23 cellular contexts compared by ENCODE assay signal in genomic region chr9:6673326-6674025, GRCh38. TPM values are rescaled to one million over a fixed set of nuclear protein-coding genes. Genes with fewer than 3 reads are reported as not detected.
DNase-seq lines count a peak whose midpoint lies in the region; ATAC-seq, FAIRE-seq and TF ChIP-seq lines count a peak whose summit lies in the region.
"Had no signal": no experiment of that assay in that cellular context is flagged by ENCODE, and none has a peak within 500 bp of the region (broad histone marks: within the 10 kb centered on the region; RNA-seq: fewer than 3 reads in every experiment).

No MANE protein-coding gene starts in this region.

- H3K27me3 Mint-ChIP-seq in CD4-positive, alpha-beta T cell = no peaks in the 10 kb centered on the region
- H3K27me3 Mint-ChIP-seq: activated naive CD8-positive, alpha-beta T cell; activated T-cell treated with anti-CD3 and anti-CD28 coated beads, Interleukin-2, amount 50 U/mL, for 24 hours had no signal

- TF ChIP-seq CTCF in HepG2 (CRISPR knock-in tag; IDR thresholded peaks at IDR 0.05) (no peak), gastrocnemius medialis (IDR thresholded peaks at IDR 0.05 in 4 of 5, conservative IDR thresholded peaks at IDR 0.05 in 1 of 5) (no peak)
- no peak for TF ChIP-seq CTCF in CD4-positive, alpha-beta T cell (IDR thresholded peaks at IDR 0.05)

- H3K4me3 Mint-ChIP-seq in CD4-positive, alpha-beta T cell = no peak overlapping the region
- H3K4me3 Mint-ChIP-seq: activated naive CD8-positive, alpha-beta T cell; activated T-cell treated with anti-CD3 and anti-CD28 coated beads, Interleukin-2, amount 50 U/mL, for 24 hours had no signal

- WGBS in HepG2 (ENCODE audit: low lambda C conversion rate) = 81% methylated on average over 1 of the region's 1 CpG

- no peaks in the 10 kb centered on the region for H3K36me3 Mint-ChIP-seq in CD4-positive, alpha-beta T cell (ENCODE audit: low read depth)

- TSS peak; percentile 24 for BruUV-seq in HepG2 (replicated peaks; lab: Mats Ljungman, UMichigan)

- H3K4me1 ChIP-seq in HepG2 (ENCODE audit: insufficient read depth, low read length) = peaks cover 72% of the 10 kb centered on the region
- no peaks in the 10 kb centered on the region for H3K4me1 ChIP-seq in gastrocnemius medialis
- H3K4me1 ChIP-seq: left ventricle myocardium inferior had no signal

- H3K27me3 ChIP-seq in HepG2 (ENCODE audit: control insufficient read depth in 1 of 2, insufficient read depth in 2 of 2, low read length in 2 of 2) (no peaks in the 10 kb centered on the region), gastrocnemius medialis (no peaks in the 10 kb centered on the region)
- H3K27me3 ChIP-seq in CD4-positive, alpha-beta T cell (ENCODE audit: control insufficient read depth, insufficient read depth, low read length) = no peaks in the 10 kb centered on the region
- H3K27me3 ChIP-seq: brain microvascular endothelial cell had no signal

- H3K27ac ChIP-seq in HepG2 (ENCODE audit: extremely low read length, insufficient read depth, low read length) = peak overlapping the region; percentile 61
- no peak overlapping the region for H3K27ac ChIP-seq in gastrocnemius medialis
- no peak overlapping the region for H3K27ac ChIP-seq in CD4-positive, alpha-beta T cell (ENCODE audit: low read depth, low read length)
- H3K27ac ChIP-seq: brain microvascular endothelial cell, left ventricle myocardium inferior had no signal

- H3K9me3 ChIP-seq in HepG2 (ENCODE audit: low read length) (no peaks in the 10 kb centered on the region), gastrocnemius medialis (no peaks in the 10 kb centered on the region)
- no peaks in the 10 kb centered on the region for H3K9me3 ChIP-seq in CD4-positive, alpha-beta T cell (ENCODE audit: control insufficient read depth, low read length)
- H3K9me3 ChIP-seq: left ventricle myocardium inferior had no signal

- intact Hi-C loops in HepG2 (cut with micrococcal nuclease; ENCODE audit: unreplicated experiment) (no loop called here), gastrocnemius medialis (cut with DNase I; ENCODE audit: low total_unique reads) (no loop called here), head of caudate nucleus (cut with DNase I) (no loop called here)
- intact Hi-C loops in CD4-positive, alpha-beta T cell (cut with DNase I, micrococcal nuclease) = loop anchor here in 1 of 2 experiments (5.0 kb wide), 1 partner anchor 34 kb away; no protein-coding TSS in a partner anchor

- CTCF ChIA-PET in HepG2 (lab: Yijun Ruan, JAX; ENCODE audit: low intra/inter-chr PET ratio, low total read pairs) = no interaction called here
- CTCF ChIA-PET in CD4-positive, alpha-beta T cell (lab: Charles Lee) = no interaction called here

- in situ Hi-C loops in HepG2 (cut with HindIII; ENCODE audit: extremely low pct_ligation_motif_present, low pct_unique_long_range_greater_than_20kb) (no loop called here), gastrocnemius medialis (cut with MboI; ENCODE audit: low sequenced_read_pairs in 4 of 4) (loop anchor here in 2 of 4 donors (10.0 kb wide), 1 partner anchor 89 kb away; no protein-coding TSS in a partner anchor)

- H3K4me1 Mint-ChIP-seq in CD4-positive, alpha-beta T cell (ENCODE audit: low read depth) = no peaks in the 10 kb centered on the region

- TF ChIP-seq EP300 in HepG2 (IDR thresholded peaks at IDR 0.05; ENCODE audit: low read depth in 2 of 2, low read length in 2 of 2) (peak in 1 of 2 experiments; percentile 56; a peak in 2 of 4 replicates), HepG2 (CRISPR knock-in tag; IDR thresholded peaks at IDR 0.05; ENCODE audit: borderline replicate concordance) (no peak)

- no peak overlapping the region for H2AFZ ChIP-seq in HepG2 (ENCODE audit: low read length)

- no peak overlapping the region for H3K27ac Mint-ChIP-seq in CD4-positive, alpha-beta T cell
- H3K27ac Mint-ChIP-seq: activated naive CD8-positive, alpha-beta T cell; activated T-cell treated with anti-CD3 and anti-CD28 coated beads, Interleukin-2, amount 50 U/mL, for 24 hours had no signal

- H3K9ac ChIP-seq in HepG2 (ENCODE audit: insufficient read depth, low read depth, low read length) = 0 out of 2 replicates have a peak overlapping the region, but pooled peaks have one; percentile 29

- TF ChIP-seq POLR2A in HepG2 (IDR thresholded peaks at IDR 0.05; ENCODE audit: insufficient read depth in 1 of 2, low read depth in 2 of 2, low read length in 2 of 2) (no peak), gastrocnemius medialis (IDR thresholded peaks at IDR 0.05) (no peak)

- H3K4me3 ChIP-seq in HepG2 (replicated peaks in 1 of 3; ENCODE audit: insufficient read depth in 1 of 3, low read depth in 2 of 3, low read length in 3 of 3) (peak overlapping the region in 1 of 3 experiments; percentile 19; a peak in 1 of 6 replicates), gastrocnemius medialis (no peak overlapping the region)
- H3K4me3 ChIP-seq: left ventricle myocardium inferior had no signal

- H3K4me2 ChIP-seq in HepG2 (ENCODE audit: low read depth, low read length) = peak overlapping the region; percentile 55

- peak; percentile 63 for ATAC-seq in GM18498 (IDR thresholded peaks at IDR 0.05; ENCODE audit: unreplicated experiment)
- ATAC-seq in GM21390 (IDR thresholded peaks at IDR 0.05; ENCODE audit: unreplicated experiment) = peak; percentile 70
- peak; percentile 64 for ATAC-seq in HG03432 (IDR thresholded peaks at IDR 0.05; ENCODE audit: unreplicated experiment)
- ATAC-seq in HepG2 = peak; percentile 62
- ATAC-seq in gastrocnemius medialis = no peak
- no peak for ATAC-seq in CD4-positive, alpha-beta T cell (ENCODE audit: poor library complexity)

- H4K20me1 ChIP-seq in HepG2 (ENCODE audit: insufficient read depth, low read length) = no peaks in the 10 kb centered on the region

- POLR2A ChIA-PET in HepG2 (lab: Yijun Ruan, JAX) = interaction anchor here (0.6 to 1.7 kb wide), 9 partner anchors 8 to 106 kb away, joined by 3 to 8 read pairs (median 5); partner anchors contain the start of gene KDM4C
- POLR2A ChIA-PET in CD4-positive, alpha-beta T cell (lab: Charles Lee) = no interaction called here

- no peaks in the 10 kb centered on the region for H3K79me2 ChIP-seq in HepG2 (ENCODE audit: insufficient read depth, low read length)

- DNase-seq in HepG2 (ENCODE audit: low spot score) (peak; percentile 43), gastrocnemius medialis (no peak), head of caudate nucleus (no peak), NCI-H2171 treated with DMSO at 0.1 percent for 48 hours (lab: John Stamatoyannopoulos, UW) (no peak)
- DNase-seq in CD4-positive, alpha-beta T cell = no peak
- DNase-seq: activated CD4-positive, alpha-beta T cell treated with anti-CD3 and anti-CD28 coated beads, Interleukin-2, amount 50 U/mL, for 48 hours; activated T-cell treated with anti-CD3 and anti-CD28 coated beads, Interleukin-2, amount 50 U/mL, for 24 hours; brain microvascular endothelial cell; Calu3; cortex of kidney; foreskin fibroblast; GF-D8; left ventricle myocardium inferior; NCI-H1694; NCI-H524; OCI-M1; stimulated activated CD4-positive, alpha-beta T cell treated with anti-CD3 and anti-CD28 coated beads, Interleukin-4, amount 100 ng/mL, for 1 hour; stimulated activated CD8-positive, alpha-beta memory T cell treated with anti-CD3 and anti-CD28 coated beads, Interleukin-4, amount 100 ng/mL, for 48 hours had no signal

- peak; percentile 23 for FAIRE-seq in HepG2 (lab: Jason Lieb, UNC)
- FAIRE-seq: endothelial cell of umbilical vein had no signal

- H3K36me3 ChIP-seq in HepG2 (replicated peaks in 1 of 2; ENCODE audit: control insufficient read depth in 1 of 2, insufficient read depth in 2 of 2, low read length in 2 of 2) (0 out of 5 replicates have a peak, but pooled peaks cover 0 to 8% of the 10 kb centered on the region in 2 experiments), gastrocnemius medialis (no peaks in the 10 kb centered on the region)
- H3K36me3 ChIP-seq: brain microvascular endothelial cell, left ventricle myocardium inferior had no signal

- H3K9me3 Mint-ChIP-seq in CD4-positive, alpha-beta T cell = no peaks in the 10 kb centered on the region
- H3K9me3 Mint-ChIP-seq: activated T-cell treated with anti-CD3 and anti-CD28 coated beads, Interleukin-2, amount 50 U/mL, for 24 hours had no signal

- TF ChIP-seq RAD21 in HepG2 (CRISPR knock-in tag; IDR thresholded peaks at IDR 0.05) = no peak

TF ChIP-seq in HepG2, 621 proteins besides CTCF, POLR2A, EP300 and RAD21 (continues in another document):
- peak; percentile 50; the same call in 1 of the 2 replicates for TF ChIP-seq SAP130 (CRISPR knock-in tag; IDR thresholded peaks at IDR 0.05; ENCODE audit: low read depth)
- no peak for TF ChIP-seq MEIS2 (CRISPR knock-in tag; IDR thresholded peaks at IDR 0.05)
- no peak for TF ChIP-seq SOX13 (IDR thresholded peaks at IDR 0.05)
- peak in 1 of 2 experiments; percentile 72; a peak in 1 of 4 replicates for TF ChIP-seq SOX13 (CRISPR knock-in tag; conservative IDR thresholded peaks at IDR 0.05 in 1 of 2, IDR thresholded peaks at IDR 0.05 in 1 of 2)
- TF ChIP-seq KDM5B (CRISPR knock-in tag; IDR thresholded peaks at IDR 0.05; ENCODE audit: borderline replicate concordance) = no peak
- no peak for TF ChIP-seq ZNF337 (CRISPR knock-in tag; IDR thresholded peaks at IDR 0.05; ENCODE audit: borderline replicate concordance, low read depth)

RNA-seq across cellular contexts. Expression of gene GLDC, which starts 27.9 kb away (rescaled TPM):
- total RNA-seq in HepG2 (2016; rRNA removed; fragmentation: Illumina TruSeq; extraction: Trizol) (51.0 and 115 TPM in 2 replicates), gastrocnemius medialis (under 1 TPM; 0.31 to 1.00 (median 0.47) TPM)
- 10.0 and 16.1 TPM in 2 replicates for total RNA-seq in HepG2 (2016; cell fraction: cytosol; rRNA removed; fragmentation: Illumina TruSeq; extraction: Trizol; ENCODE audit: low read depth)
- 51.9 and 113 TPM in 2 replicates for total RNA-seq in HepG2 (2016; cell fraction: insoluble cytoplasmic fraction; rRNA removed; fragmentation: Illumina TruSeq; extraction: Trizol)
- total RNA-seq in HepG2 (2016; cell fraction: membrane; rRNA removed; fragmentation: Illumina TruSeq; extraction: Trizol) = 20.3 and 21.3 TPM in 2 replicates
- 88.2 and 101 TPM in 2 replicates for total RNA-seq in HepG2 (2016; cell fraction: nucleus; rRNA removed; fragmentation: Illumina TruSeq; extraction: Trizol)
- 46.9 and 59.3 TPM in 2 replicates for polyA plus RNA-seq in HepG2 (2011; rRNA removed)
- polyA plus RNA-seq in HepG2 (2011; cell fraction: cytosol; rRNA removed) = 35.5 and 38.1 TPM in 2 replicates
- 46.0 and 54.8 TPM in 2 replicates for polyA plus RNA-seq in HepG2 (2011; cell fraction: nucleus; rRNA removed)
- polyA plus RNA-seq in HepG2 (2012) = 26.9 and 61.1 TPM in 2 replicates
- polyA plus RNA-seq in HepG2 (2016; cell fraction: cytosol; fragmentation: Illumina TruSeq; extraction: Trizol; ENCODE audit: low read depth) = 5.1 and 6.2 TPM in 2 replicates
- polyA plus RNA-seq in HepG2 (2016; cell fraction: insoluble cytoplasmic fraction; fragmentation: Illumina TruSeq; extraction: Trizol; ENCODE audit: low read depth) = 54.2 and 57.8 TPM in 2 replicates
- polyA plus RNA-seq in HepG2 (2016; cell fraction: membrane; fragmentation: Illumina TruSeq; extraction: Trizol; ENCODE audit: low read depth) = 13.5 and 14.1 TPM in 2 replicates
- polyA plus RNA-seq in HepG2 (2016; cell fraction: nucleus; fragmentation: Illumina TruSeq; extraction: Trizol; ENCODE audit: insufficient read depth, low read depth) = 124 and 127 TPM in 2 replicates
- 1.3 and 104 TPM in 2 replicates for polyA minus RNA-seq in HepG2 (2011; rRNA and poly(A)+ RNA removed; ENCODE audit: low replicate concordance)
- 27.9 and 47.7 TPM in 2 replicates for polyA minus RNA-seq in HepG2 (2011; cell fraction: cytosol; rRNA and poly(A)+ RNA removed)
- polyA minus RNA-seq in HepG2 (2011; cell fraction: nucleus; rRNA and poly(A)+ RNA removed) = 57.6 and 74.4 TPM in 2 replicates
- total RNA-seq in CD4-positive, alpha-beta T cell = not detected
- total RNA-seq: left ventricle myocardium inferior had no signal

Comparison
In these comparisons a context has a peak if more than half of its experiments do, and no peak if none do; other contexts are left out.
1. ATAC-seq: peak in GM18498 (single experiment), GM21390 (single experiment), HG03432 (single experiment) and HepG2 (single experiment); none in gastrocnemius medialis (0 of 2) and CD4-positive, alpha-beta T cell (single experiment).
2. RNA of gene GLDC, which starts 27.9 kb away (total RNA-seq): 10.0 to 115 TPM in HepG2; 0.31 to 1.00 TPM in gastrocnemius medialis and not detected in CD4-positive, alpha-beta T cell; every median in the first group is over 4 times any median in the second.